8 cellular contexts compared by ENCODE assay signal in the genomic region with DNA sequence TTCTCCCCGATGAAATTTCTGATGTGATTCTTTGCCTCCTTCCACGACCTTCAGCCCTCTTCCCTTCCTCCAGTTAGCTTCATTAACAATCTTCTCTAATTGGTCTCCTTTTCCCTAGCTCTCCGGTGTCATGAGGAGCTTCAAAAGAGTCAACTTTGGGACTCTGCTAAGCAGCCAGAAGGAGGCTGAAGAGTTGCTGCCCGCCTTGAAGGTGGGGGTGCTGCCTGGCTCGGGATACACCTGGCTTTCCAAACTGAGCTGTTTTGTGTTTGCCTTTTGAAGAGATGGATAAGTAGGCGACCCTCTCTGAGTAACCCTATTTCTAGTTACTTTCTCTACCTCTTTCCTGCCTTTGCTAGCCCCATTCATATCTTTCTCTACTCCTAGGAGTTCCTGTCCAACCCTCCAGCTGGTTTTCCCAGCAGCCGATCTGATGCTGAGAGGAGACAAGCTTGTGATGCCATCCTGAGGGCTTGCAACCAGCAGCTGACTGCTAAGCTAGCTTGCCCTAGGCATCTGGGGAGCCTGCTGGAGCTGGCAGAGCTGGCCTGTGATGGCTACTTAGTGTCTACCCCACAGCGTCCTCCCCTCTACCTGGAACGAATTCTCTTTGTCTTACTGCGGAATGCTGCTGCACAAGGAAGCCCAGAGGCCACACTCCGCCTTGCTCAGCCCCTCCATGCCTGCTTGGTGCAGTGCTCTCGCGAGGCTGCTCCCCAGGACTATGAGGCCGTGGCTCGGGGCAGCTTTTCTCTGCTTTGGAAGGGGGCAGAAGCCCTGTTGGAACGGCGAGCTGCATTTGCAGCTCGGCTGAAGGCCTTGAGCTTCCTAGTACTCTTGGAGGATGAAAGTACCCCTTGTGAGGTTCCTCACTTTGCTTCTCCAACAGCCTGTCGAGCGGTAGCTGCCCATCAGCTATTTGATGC. TPM values are rescaled to one million over a fixed set of nuclear protein-coding genes. Genes with fewer than 3 reads are reported as not detected.
DNase-seq lines count a peak whose midpoint lies in the region; ATAC-seq and TF ChIP-seq lines count a peak whose summit lies in the region.

No MANE protein-coding gene starts in this region.

- H3K4me1 ChIP-seq in Karpas-422 (ENCODE audit: low read length) (peaks cover 24% of the 10 kb centered on the region), ectodermal cell (ENCODE audit: control insufficient read depth, insufficient read depth, low read length) (peaks cover 22% of the 10 kb centered on the region), neural progenitor cell (peaks cover 24% of the 10 kb centered on the region)

- no peaks in the 10 kb centered on the region for H3K27me3 ChIP-seq in Karpas-422 (ENCODE audit: low read length)
- no peaks in the 10 kb centered on the region for H3K27me3 ChIP-seq in ectodermal cell (ENCODE audit: control insufficient read depth, insufficient read depth, low read length, poor library complexity, severe bottlenecking)
- no peaks in the 10 kb centered on the region for H3K27me3 ChIP-seq in neural progenitor cell

- peak overlapping the region; percentile 100 for H3K4me3 Mint-ChIP-seq in neural progenitor cell

- no peaks in the 10 kb centered on the region for H3K9me2 ChIP-seq in Karpas-422 (replicated peaks; ENCODE audit: insufficient read depth, low read length)

- H3K4me1 Mint-ChIP-seq in neural progenitor cell, result peaks cover 41% of the 10 kb centered on the region

- H3K27ac Mint-ChIP-seq in neural progenitor cell, result peak overlapping the region; percentile 95

- H3K79me2 ChIP-seq in Karpas-422 (ENCODE audit: low read length) (peaks cover 26% of the 10 kb centered on the region), neural progenitor cell (ENCODE audit: low read depth) (peaks cover 36% of the 10 kb centered on the region)

- H3K36me3 ChIP-seq in Karpas-422 (ENCODE audit: insufficient read depth, low read length) (peaks cover 4% of the 10 kb centered on the region; the same call in 1 of the 2 replicates), ectodermal cell (ENCODE audit: control insufficient read depth, insufficient read depth, low read length) (peaks cover 10% of the 10 kb centered on the region), neural progenitor cell (peaks cover 5% of the 10 kb centered on the region)

- H4K20me1 ChIP-seq in Karpas-422 (ENCODE audit: insufficient read depth, low read depth, low read length), result no peaks in the 10 kb centered on the region
- H4K20me1 ChIP-seq in neural progenitor cell (ENCODE audit: low read depth), result peaks cover 5% of the 10 kb centered on the region

- WGBS in ectodermal cell, 2 experiments, result 67% methylated on average over 20 of the region's 20 CpGs

- DNase-seq in EH (ENCODE audit: low read depth) (peak; percentile 43), Karpas-422 (no peak), neural progenitor cell (ENCODE audit: low spot score) (no peak), GF-D8 (lab: John Stamatoyannopoulos, UW) (no peak), NK-92 (lab: John Stamatoyannopoulos, UW; ENCODE audit: unreplicated experiment) (no peak)
- no peak for DNase-seq in activated effector memory CD4-positive, alpha-beta T cell treated with anti-CD3 and anti-CD28 coated beads, Interleukin-2, amount 50 U/mL, for 16 hours

- H3K27ac ChIP-seq in Karpas-422 (ENCODE audit: low read length), result peak overlapping the region; percentile 21; the same call in 1 of the 2 replicates
- no peak overlapping the region for H3K27ac ChIP-seq in ectodermal cell (ENCODE audit: insufficient read depth, low read depth, low read length, poor library complexity, severe bottlenecking)
- H3K27ac ChIP-seq in neural progenitor cell, result no peak overlapping the region

- no peak for ATAC-seq in GM21447 (IDR thresholded peaks at IDR 0.05; ENCODE audit: unreplicated experiment)

- H3K4me2 ChIP-seq in Karpas-422 (ENCODE audit: low read depth, low read length, poor library complexity, severe bottlenecking) (peak overlapping the region; percentile 67), neural progenitor cell (peak overlapping the region; percentile 93)

- peak overlapping the region; percentile 87 for H3K4me3 ChIP-seq in Karpas-422 (ENCODE audit: low read length)
- peak overlapping the region; percentile 54 for H3K4me3 ChIP-seq in ectodermal cell (ENCODE audit: insufficient read depth, low read depth, low read length)
- H3K4me3 ChIP-seq in neural progenitor cell, result peak overlapping the region; percentile 88

- no peaks in the 10 kb centered on the region for H3K9me3 ChIP-seq in Karpas-422 (ENCODE audit: low read length)
- no peaks in the 10 kb centered on the region for H3K9me3 ChIP-seq in ectodermal cell (ENCODE audit: control insufficient read depth, low read length)
- no peaks in the 10 kb centered on the region for H3K9me3 ChIP-seq in neural progenitor cell (ENCODE audit: low read depth)

- H3F3A ChIP-seq in neural progenitor cell (ENCODE audit: low read depth), result peaks cover 8% of the 10 kb centered on the region

- H2AFZ ChIP-seq in Karpas-422 (ENCODE audit: low read length) (peak overlapping the region; percentile 69), neural progenitor cell (replicated peaks) (peak overlapping the region; percentile 82)

- H3K9ac ChIP-seq in Karpas-422 (ENCODE audit: low read length), result peak overlapping the region; percentile 82
- H3K9ac ChIP-seq in neural progenitor cell, result peak overlapping the region; percentile 52

- peaks cover 3% of the 10 kb centered on the region for H3K27me3 Mint-ChIP-seq in neural progenitor cell (ENCODE audit: insufficient read depth, low read depth)

- H3K9me3 Mint-ChIP-seq in neural progenitor cell, result no peaks in the 10 kb centered on the region

- H3K36me3 Mint-ChIP-seq in neural progenitor cell, result peaks cover 12% of the 10 kb centered on the region

- no peak for TF ChIP-seq CTCF in neural progenitor cell (IDR thresholded peaks at IDR 0.05)

RNA-seq across cellular contexts. Expression of gene ESPL1, which starts 0.8 kb away (rescaled TPM):
- total RNA-seq in Karpas-422 (2014; rRNA removed; shearing (Covaris generic); ENCODE audit: low replicate concordance), result 9.4 and 22.8 TPM in 2 replicates
- 36.1 TPM for polyA plus RNA-seq in ectodermal cell (2013, experiment 1 of 4)
- polyA plus RNA-seq in ectodermal cell (2013, experiment 2 of 4), result 30.3 TPM
- polyA plus RNA-seq in ectodermal cell (2013, experiment 3 of 4), result 25.8 TPM
- 22.8 TPM for polyA plus RNA-seq in ectodermal cell (2013, experiment 4 of 4)
- 34.3 and 54.0 TPM in 2 replicates for total RNA-seq in neural progenitor cell (ENCODE audit: low replicate concordance)

RNA-seq across cellular contexts. Expression of gene PFDN5, which starts 26.4 kb away (rescaled TPM):
- total RNA-seq in Karpas-422 (2014; rRNA removed; shearing (Covaris generic); ENCODE audit: low replicate concordance), result 387 and 492 TPM in 2 replicates
- polyA plus RNA-seq in ectodermal cell (2013, experiment 1 of 4), result 566 TPM
- polyA plus RNA-seq in ectodermal cell (2013, experiment 2 of 4), result 546 TPM
- 587 TPM for polyA plus RNA-seq in ectodermal cell (2013, experiment 3 of 4)
- polyA plus RNA-seq in ectodermal cell (2013, experiment 4 of 4), result 660 TPM
- 425 and 443 TPM in 2 replicates for total RNA-seq in neural progenitor cell (ENCODE audit: low replicate concordance)

RNA-seq across cellular contexts. Expression of gene MYG1, which starts 30.6 kb away (rescaled TPM):
- 67.1 and 85.5 TPM in 2 replicates for total RNA-seq in Karpas-422 (2014; rRNA removed; shearing (Covaris generic); ENCODE audit: low replicate concordance)
- polyA plus RNA-seq in ectodermal cell (2013, experiment 1 of 4), result 67.6 TPM
- 67.8 TPM for polyA plus RNA-seq in ectodermal cell (2013, experiment 2 of 4)
- polyA plus RNA-seq in ectodermal cell (2013, experiment 3 of 4), result 53.8 TPM
- polyA plus RNA-seq in ectodermal cell (2013, experiment 4 of 4), result 60.6 TPM
- 48.8 and 55.7 TPM in 2 replicates for total RNA-seq in neural progenitor cell (ENCODE audit: low replicate concordance)

RNA-seq across cellular contexts. Expression of gene RARG, which starts 36.9 kb away (rescaled TPM):
- total RNA-seq in Karpas-422 (2014; rRNA removed; shearing (Covaris generic); ENCODE audit: low replicate concordance), result 1.7 and 6.5 TPM in 2 replicates
- polyA plus RNA-seq in ectodermal cell (2013, experiment 1 of 4), result 39.9 TPM
- 33.6 TPM for polyA plus RNA-seq in ectodermal cell (2013, experiment 2 of 4)
- polyA plus RNA-seq in ectodermal cell (2013, experiment 3 of 4), result 36.6 TPM
- polyA plus RNA-seq in ectodermal cell (2013, experiment 4 of 4), result 37.9 TPM
- total RNA-seq in neural progenitor cell (ENCODE audit: low replicate concordance), result 17.0 and 30.9 TPM in 2 replicates

RNA-seq across cellular contexts. Expression of gene AAAS, which starts 52.5 kb away (rescaled TPM):
- 37.3 and 63.6 TPM in 2 replicates for total RNA-seq in Karpas-422 (2014; rRNA removed; shearing (Covaris generic); ENCODE audit: low replicate concordance)
- 82.6 TPM for polyA plus RNA-seq in ectodermal cell (2013, experiment 1 of 4)
- 87.0 TPM for polyA plus RNA-seq in ectodermal cell (2013, experiment 2 of 4)
- 66.1 TPM for polyA plus RNA-seq in ectodermal cell (2013, experiment 3 of 4)
- polyA plus RNA-seq in ectodermal cell (2013, experiment 4 of 4), result 82.5 TPM
- total RNA-seq in neural progenitor cell (ENCODE audit: low replicate concordance), result 51.0 and 105 TPM in 2 replicates
